In the genomic region with DNA sequence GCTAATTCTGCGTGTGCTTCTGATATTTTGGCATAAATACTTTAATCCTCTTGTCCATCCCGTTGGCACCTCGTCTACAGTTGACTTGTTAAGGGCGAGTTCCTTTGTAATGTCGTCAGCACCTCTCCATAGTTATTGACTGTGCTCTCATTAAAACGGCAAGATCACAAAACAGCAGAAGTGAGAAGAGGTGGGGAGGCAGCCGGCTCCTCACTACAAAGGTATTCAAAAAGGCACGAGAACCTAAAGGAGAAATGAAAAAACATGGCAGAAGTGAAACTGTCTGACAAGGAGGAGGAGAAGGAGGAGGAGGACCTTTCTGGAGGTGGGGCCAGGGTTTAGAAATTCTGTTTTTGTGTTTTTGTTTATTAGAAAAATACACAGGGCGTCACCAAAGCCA, we compare ENCODE assay signal across 11 cellular contexts.
DNase-seq lines count a peak whose midpoint lies in the region; ATAC-seq and TF ChIP-seq lines count a peak whose summit lies in the region.
"Had no signal": no experiment of that assay in that cellular context is flagged by ENCODE, and none has a peak within 500 bp of the region (broad histone marks: within the 10 kb centered on the region; RNA-seq: fewer than 3 reads in every experiment).

No MANE protein-coding gene starts in this region.

- peaks cover 81% of the 10 kb centered on the region for H3K4me1 ChIP-seq in OCI-LY3 (ENCODE audit: low read length)

- TF ChIP-seq CTCF in GM06990 (IDR thresholded peaks at IDR 0.05; ENCODE audit: insufficient read depth, low read length, poor library complexity, severe bottlenecking) (no peak), OCI-LY3 (IDR thresholded peaks at IDR 0.05; ENCODE audit: low read depth, low read length) (no peak)

- H2AFZ ChIP-seq in OCI-LY3 (ENCODE audit: low read depth, low read length): peak overlapping the region; percentile 17; the same call in 1 of the 2 replicates

- ATAC-seq in GM19438 (IDR thresholded peaks at IDR 0.05; ENCODE audit: low read depth, unreplicated experiment) (peak; percentile 84), HG02981 (IDR thresholded peaks at IDR 0.05; ENCODE audit: unreplicated experiment) (peak; percentile 67), esophagus mucosa (no peak)

- H4K20me1 ChIP-seq in OCI-LY3 (ENCODE audit: insufficient read depth, low read length): no peaks in the 10 kb centered on the region

- H3K27me3 ChIP-seq in GM06990 (replicated peaks; ENCODE audit: control insufficient read depth, insufficient read depth, low read length) (no peaks in the 10 kb centered on the region), OCI-LY3 (ENCODE audit: low read depth, low read length) (no peaks in the 10 kb centered on the region)

- peak overlapping the region; percentile 91 for H3K4me2 ChIP-seq in OCI-LY3 (ENCODE audit: low read length)

- peak overlapping the region; percentile 93 for H3K27ac ChIP-seq in OCI-LY3 (ENCODE audit: low read length)
- H3K27ac ChIP-seq: epithelial cell of prostate had no signal

- peak overlapping the region; percentile 92 for H3K9ac ChIP-seq in OCI-LY3 (ENCODE audit: low read length)

- H3K9me3 ChIP-seq in OCI-LY3 (ENCODE audit: insufficient read depth, low read length): no peaks in the 10 kb centered on the region

- H3K4me3 ChIP-seq in GM06990 (replicated peaks; ENCODE audit: low read depth, low read length) (no peak overlapping the region), OCI-LY3 (ENCODE audit: low read length) (peak overlapping the region; percentile 70)

- DNase-seq in GM06990 (ENCODE audit: extremely low read depth, insufficient read length) (peak; percentile 55), NCI-H128 (lab: John Stamatoyannopoulos, UW; ENCODE audit: unreplicated experiment) (no peak), glomerular visceral epithelial cell (ENCODE audit: extremely low spot score) (no peak), anterior cingulate cortex (lab: John Stamatoyannopoulos, UW) (no peak)
- DNase-seq: activated naive CD4-positive, alpha-beta T cell treated with anti-CD3 and anti-CD28 coated beads, Interleukin-2, amount 10 ng/mL, durations not matched to agents 7 days and 5 days; NCI-H187 treated with DMSO at 0.1 percent for 48 hours had no signal

- H3K79me2 ChIP-seq in OCI-LY3 (ENCODE audit: low read length): no peaks in the 10 kb centered on the region

- no peaks in the 10 kb centered on the region for H3K36me3 ChIP-seq in GM06990 (ENCODE audit: control insufficient read depth, insufficient read depth, low read length)
- no peaks in the 10 kb centered on the region for H3K36me3 ChIP-seq in OCI-LY3 (replicated peaks; ENCODE audit: low read depth, low read length)
